8 cellular contexts compared by ENCODE assay signal in genomic region chr12:69007166-69007857, GRCh38.
DNase-seq lines count a peak whose midpoint lies in the region; ATAC-seq and TF ChIP-seq lines count a peak whose summit lies in the region.

No MANE protein-coding gene starts in this region.

- TF ChIP-seq CTCF in coronary artery (IDR thresholded peaks at IDR 0.05) = no peak

- ATAC-seq in GM21390 (IDR thresholded peaks at IDR 0.05; ENCODE audit: unreplicated experiment) (no peak), GM18870 (IDR thresholded peaks at IDR 0.05; ENCODE audit: unreplicated experiment) (no peak), GM18873 (IDR thresholded peaks at IDR 0.05; ENCODE audit: low FRiP score, unreplicated experiment) (no peak)

- DNase-seq in DMS 273 (lab: John Stamatoyannopoulos, UW; ENCODE audit: unreplicated experiment) (peak; percentile 11), DMS 273 treated with DMSO at 0.1 percent for 48 hours (lab: John Stamatoyannopoulos, UW) (no peak), NCI-H345 treated with DMSO at 0.1 percent for 48 hours (lab: John Stamatoyannopoulos, UW; ENCODE audit: unreplicated experiment) (peak; percentile 30), coronary artery (ENCODE audit: low spot score) (no peak), myocyte (ENCODE audit: low read depth) (peak; percentile 90)

- peak overlapping the region; percentile 27 for H3K4me3 ChIP-seq in coronary artery

- H3K27ac ChIP-seq in coronary artery = peak overlapping the region in 1 of 2 donors; percentile 46

Comparison
In these comparisons a context has a peak if more than half of its experiments do, and no peak if none do; other contexts are left out.
1. DNase-seq: peak in DMS 273 (single experiment), NCI-H345 treated with DMSO at 0.1 percent for 48 hours (single experiment) and myocyte (single experiment); none in DMS 273 treated with DMSO at 0.1 percent for 48 hours (single experiment) and coronary artery (single experiment).